ENCODE assay signal across 10 cellular contexts in genomic region chr14:103207038-103207403, GRCh38.
DNase-seq lines count a peak whose midpoint lies in the region; ATAC-seq and TF ChIP-seq lines count a peak whose summit lies in the region.
"Had no signal": no experiment of that assay in that cellular context is flagged by ENCODE, and none has a peak within 500 bp of the region (broad histone marks: within the 10 kb centered on the region; RNA-seq: fewer than 3 reads in every experiment).

No MANE protein-coding gene starts in this region.

- DNase-seq in activated naive CD4-positive, alpha-beta T cell treated with anti-CD3 and anti-CD28 coated beads, Interleukin-2, amount 10 ng/mL, durations not matched to agents 7 days and 5 days = peak; percentile 9
- no peak for DNase-seq in activated naive CD4-positive, alpha-beta T cell treated with anti-CD3 and anti-CD28 coated beads, Interleukin-2, amount 50 U/mL, for 72 hours (ENCODE audit: low spot score in 2 of 2)
- peak; percentile 20 to 37 for DNase-seq in fibroblast of lung (ENCODE audit: low read depth in 2 of 2)
- peak; percentile 93 to 95 for DNase-seq in uterus
- DNase-seq in activated CD4-positive, alpha-beta memory T cell treated with anti-CD3 and anti-CD28 coated beads for 36 hours = no peak
- DNase-seq: midbrain had no signal

- peaks cover 13% of the 10 kb centered on the region for H3K9me3 Mint-ChIP-seq in activated naive CD4-positive, alpha-beta T cell treated with anti-CD3 and anti-CD28 coated beads, Interleukin-2, amount 10 ng/mL, durations not matched to agents 7 days and 5 days
- peaks cover 13 to 14% of the 10 kb centered on the region in 2 donors for H3K9me3 Mint-ChIP-seq in activated naive CD4-positive, alpha-beta T cell treated with anti-CD3 and anti-CD28 coated beads, Interleukin-2, amount 50 U/mL, for 72 hours
- peaks cover 19% of the 10 kb centered on the region for H3K9me3 Mint-ChIP-seq in activated CD4-positive, alpha-beta memory T cell treated with anti-CD3 and anti-CD28 coated beads for 36 hours

- peak overlapping the region; percentile 70 for H3K9ac ChIP-seq in fibroblast of lung (ENCODE audit: insufficient read depth, low read length)
- peak overlapping the region; percentile 49 to 54 for H3K9ac ChIP-seq in mucosa of rectum (ENCODE audit: low read depth in 1 of 2, low read length in 2 of 2)
- H3K9ac ChIP-seq: BLaER1 had no signal

- no peak overlapping the region for H3K4me3 Mint-ChIP-seq in activated naive CD4-positive, alpha-beta T cell treated with anti-CD3 and anti-CD28 coated beads, Interleukin-2, amount 10 ng/mL, durations not matched to agents 7 days and 5 days
- H3K4me3 Mint-ChIP-seq in activated CD4-positive, alpha-beta memory T cell treated with anti-CD3 and anti-CD28 coated beads for 36 hours = no peak overlapping the region

- peak overlapping the region; percentile 79 for H3K4me2 ChIP-seq in fibroblast of lung (ENCODE audit: extremely low read depth, insufficient read depth, low read length)
- H3K4me2 ChIP-seq: BLaER1 had no signal

- H3K27me3 ChIP-seq in fibroblast of lung (ENCODE audit: control insufficient read depth, insufficient read depth, low read length) = no peaks in the 10 kb centered on the region
- H3K27me3 ChIP-seq in mucosa of rectum (ENCODE audit: control insufficient read depth in 2 of 2, insufficient read depth in 2 of 2, low read length in 2 of 2) = peaks cover 0 to 4% of the 10 kb centered on the region in 2 donors
- no peaks in the 10 kb centered on the region for H3K27me3 ChIP-seq in uterus
- H3K27me3 ChIP-seq: BLaER1 had no signal

- TF ChIP-seq POLR2A in uterus (IDR thresholded peaks at IDR 0.05) = no peak

- H4K20me1 ChIP-seq in fibroblast of lung (ENCODE audit: control insufficient read depth, extremely low read depth, insufficient read depth, low read length) = no peaks in the 10 kb centered on the region
- H4K20me1 ChIP-seq: BLaER1 had no signal

- H2AFZ ChIP-seq in fibroblast of lung (ENCODE audit: low read length) = peak overlapping the region; percentile 34

- no peak for ATAC-seq in activated naive CD4-positive, alpha-beta T cell treated with anti-CD3 and anti-CD28 coated beads, Interleukin-2, amount 50 U/mL, for 72 hours
- ATAC-seq in HG03045 (IDR thresholded peaks at IDR 0.05; ENCODE audit: unreplicated experiment) = no peak
- ATAC-seq in GM19328 (IDR thresholded peaks at IDR 0.05; ENCODE audit: unreplicated experiment) = no peak

- H3K27me3 Mint-ChIP-seq in activated naive CD4-positive, alpha-beta T cell treated with anti-CD3 and anti-CD28 coated beads, Interleukin-2, amount 10 ng/mL, durations not matched to agents 7 days and 5 days = peaks cover 42% of the 10 kb centered on the region
- peaks cover 19% of the 10 kb centered on the region for H3K27me3 Mint-ChIP-seq in activated CD4-positive, alpha-beta memory T cell treated with anti-CD3 and anti-CD28 coated beads for 36 hours

- CTCF ChIA-PET in activated naive CD4-positive, alpha-beta T cell treated with anti-CD3 and anti-CD28 coated beads, Interleukin-2, amount 10 ng/mL, durations not matched to agents 7 days and 5 days (lab: Charles Lee) = no interaction called here
- CTCF ChIA-PET in activated CD4-positive, alpha-beta memory T cell treated with anti-CD3 and anti-CD28 coated beads for 36 hours (lab: Charles Lee) = no interaction called here

- no peak for TF ChIP-seq CTCF in fibroblast of lung (conservative IDR thresholded peaks at IDR 0.05 in 1 of 2, IDR thresholded peaks at IDR 0.05 in 1 of 2; ENCODE audit: low read depth in 1 of 2, low read length in 2 of 2)
- TF ChIP-seq CTCF in uterus (IDR thresholded peaks at IDR 0.05) = no peak

- POLR2A ChIA-PET in activated CD4-positive, alpha-beta memory T cell treated with anti-CD3 and anti-CD28 coated beads for 36 hours (lab: Charles Lee) = no interaction called here

- no peaks in the 10 kb centered on the region for H3K4me1 Mint-ChIP-seq in activated naive CD4-positive, alpha-beta T cell treated with anti-CD3 and anti-CD28 coated beads, Interleukin-2, amount 10 ng/mL, durations not matched to agents 7 days and 5 days
- H3K4me1 Mint-ChIP-seq in activated CD4-positive, alpha-beta memory T cell treated with anti-CD3 and anti-CD28 coated beads for 36 hours (ENCODE audit: low read depth) = no peaks in the 10 kb centered on the region

- no peaks in the 10 kb centered on the region for H3K36me3 ChIP-seq in fibroblast of lung (ENCODE audit: control insufficient read depth, insufficient read depth, low read length)
- H3K36me3 ChIP-seq in mucosa of rectum (ENCODE audit: control insufficient read depth in 2 of 2, insufficient read depth in 2 of 2, low read length in 2 of 2) = no peaks in the 10 kb centered on the region
- H3K36me3 ChIP-seq in uterus = no peaks in the 10 kb centered on the region

- H3K36me3 Mint-ChIP-seq in activated naive CD4-positive, alpha-beta T cell treated with anti-CD3 and anti-CD28 coated beads, Interleukin-2, amount 10 ng/mL, durations not matched to agents 7 days and 5 days = peaks cover 1% of the 10 kb centered on the region
- H3K36me3 Mint-ChIP-seq in activated naive CD4-positive, alpha-beta T cell treated with anti-CD3 and anti-CD28 coated beads, Interleukin-2, amount 50 U/mL, for 72 hours = peaks cover 14 to 29% of the 10 kb centered on the region in 2 donors
- H3K36me3 Mint-ChIP-seq in activated CD4-positive, alpha-beta memory T cell treated with anti-CD3 and anti-CD28 coated beads for 36 hours = peaks cover 10% of the 10 kb centered on the region

- H3K27ac ChIP-seq in fibroblast of lung (ENCODE audit: insufficient read depth, low read length) (peak overlapping the region; percentile 83), mucosa of rectum (ENCODE audit: low read depth in 2 of 2, low read length in 2 of 2) (peak overlapping the region; percentile 74 to 75), uterus (peak overlapping the region; percentile 89 to 98)
- H3K27ac ChIP-seq: BLaER1 had no signal

- no peaks in the 10 kb centered on the region for H3K79me2 ChIP-seq in fibroblast of lung (ENCODE audit: control insufficient read depth, insufficient read depth, low read length)

- H3K4me3 ChIP-seq in fibroblast of lung (replicated peaks in 1 of 4; ENCODE audit: control extremely low read depth in 1 of 4, insufficient read depth in 1 of 4, low read depth in 3 of 4, low read length in 4 of 4) (peak overlapping the region; percentile 32 to 67 (median 42)), mucosa of rectum (ENCODE audit: low read length in 2 of 2) (peak overlapping the region; percentile 50 to 51), uterus (peak overlapping the region; percentile 50 to 71)
- H3K4me3 ChIP-seq: BLaER1 had no signal

- H3K9me3 ChIP-seq in fibroblast of lung (ENCODE audit: control insufficient read depth, insufficient read depth, low read depth, low read length) (no peaks in the 10 kb centered on the region), mucosa of rectum (ENCODE audit: control insufficient read depth in 2 of 2, low read length in 2 of 2) (peaks cover 0 to 5% of the 10 kb centered on the region in 2 donors), uterus (peaks cover 0 to 14% of the 10 kb centered on the region in 2 donors)

- H3K4me1 ChIP-seq in fibroblast of lung (ENCODE audit: control insufficient read depth, extremely low read depth, insufficient read depth, low read length) = peaks cover 6% of the 10 kb centered on the region
- H3K4me1 ChIP-seq in mucosa of rectum (ENCODE audit: control insufficient read depth in 2 of 2, insufficient read depth in 2 of 2, low read length in 2 of 2) = peaks cover 0 to 2% of the 10 kb centered on the region in 2 donors
- no peaks in the 10 kb centered on the region for H3K4me1 ChIP-seq in uterus
- H3K4me1 ChIP-seq: BLaER1 had no signal

- intact Hi-C loops in uterus (cut with DNase I; ENCODE audit: low total_unique reads) = no loop called here
- intact Hi-C loops in activated CD4-positive, alpha-beta memory T cell treated with anti-CD3 and anti-CD28 coated beads for 36 hours (cut with micrococcal nuclease) = no loop called here

- H3K27ac Mint-ChIP-seq in activated naive CD4-positive, alpha-beta T cell treated with anti-CD3 and anti-CD28 coated beads, Interleukin-2, amount 10 ng/mL, durations not matched to agents 7 days and 5 days = no peak overlapping the region
- no peak overlapping the region for H3K27ac Mint-ChIP-seq in activated naive CD4-positive, alpha-beta T cell treated with anti-CD3 and anti-CD28 coated beads, Interleukin-2, amount 50 U/mL, for 72 hours
- no peak overlapping the region for H3K27ac Mint-ChIP-seq in activated CD4-positive, alpha-beta memory T cell treated with anti-CD3 and anti-CD28 coated beads for 36 hours

Comparison
In these comparisons a context has a peak if more than half of its experiments do, and no peak if none do; other contexts are left out.
1. DNase-seq: peak in activated naive CD4-positive, alpha-beta T cell treated with anti-CD3 and anti-CD28 coated beads, Interleukin-2, amount 10 ng/mL, durations not matched to agents 7 days and 5 days (single experiment), fibroblast of lung (2 of 2) and uterus (2 of 2); none in activated naive CD4-positive, alpha-beta T cell treated with anti-CD3 and anti-CD28 coated beads, Interleukin-2, amount 50 U/mL, for 72 hours (0 of 2) and activated CD4-positive, alpha-beta memory T cell treated with anti-CD3 and anti-CD28 coated beads for 36 hours (single experiment).
2. Peak in every context shown above with its lines, with median percentiles within 50 percentile points of each other: H3K27ac ChIP-seq and H3K4me3 ChIP-seq.